Comparison of ENCODE assay signal across 8 cellular contexts in genomic region chr4:55395218-55395528, GRCh38. TPM values are rescaled to one million over a fixed set of nuclear protein-coding genes. Genes with fewer than 3 reads are reported as not detected.
DNase-seq lines count a peak whose midpoint lies in the region; ATAC-seq and TF ChIP-seq lines count a peak whose summit lies in the region.

No MANE protein-coding gene starts in this region.

- no peak for DNase-seq in effector memory CD4-positive, alpha-beta T cell
- no peak for DNase-seq in osteocyte (ENCODE audit: extremely low spot score, unreplicated experiment)
- DNase-seq in glomerular visceral epithelial cell (ENCODE audit: extremely low spot score), result no peak
- DNase-seq in HT-29 (ENCODE audit: low spot score), result no peak

- H4K20me1 ChIP-seq in KMS-11 (ENCODE audit: insufficient read depth), result peaks cover 11% of the 10 kb centered on the region

- TF ChIP-seq CTCF in KMS-11 (conservative IDR thresholded peaks at IDR 0.05; ENCODE audit: low read depth, low read length) (0 out of 2 replicates have a peak, but pooled peaks have one; percentile 25), osteocyte (IDR thresholded peaks at IDR 0.05) (no peak)

- ATAC-seq in GM19023 (IDR thresholded peaks at IDR 0.05; ENCODE audit: unreplicated experiment) (peak; percentile 0), HG02840 (IDR thresholded peaks at IDR 0.05; ENCODE audit: low FRiP score, unreplicated experiment) (no peak), HG03097 (IDR thresholded peaks at IDR 0.05; ENCODE audit: low FRiP score, unreplicated experiment) (no peak)

- peaks cover 33% of the 10 kb centered on the region for H3K4me1 Mint-ChIP-seq in osteocyte (ENCODE audit: unreplicated experiment)

- H3K36me3 Mint-ChIP-seq in osteocyte (ENCODE audit: unreplicated experiment), result peaks cover 6% of the 10 kb centered on the region

- peak overlapping the region; percentile 58 for H2AFZ ChIP-seq in KMS-11 (ENCODE audit: low read depth)

- H3K36me3 ChIP-seq in KMS-11 (ENCODE audit: insufficient read depth), result no peaks in the 10 kb centered on the region
- no peaks in the 10 kb centered on the region for H3K36me3 ChIP-seq in effector memory CD4-positive, alpha-beta T cell (ENCODE audit: control insufficient read depth, insufficient read depth, low read length)

- no peaks in the 10 kb centered on the region for H3K27me3 Mint-ChIP-seq in osteocyte (ENCODE audit: unreplicated experiment)

- peak overlapping the region; percentile 98 for H3K27ac Mint-ChIP-seq in osteocyte (ENCODE audit: unreplicated experiment)

- H3K79me2 ChIP-seq in KMS-11 (ENCODE audit: insufficient read depth, low read depth), result peaks cover 39% of the 10 kb centered on the region

- H3K9ac ChIP-seq in KMS-11, result peak overlapping the region; percentile 78

- no peaks in the 10 kb centered on the region for H3K9me3 ChIP-seq in effector memory CD4-positive, alpha-beta T cell (ENCODE audit: control insufficient read depth, low read length)

- H3K4me2 ChIP-seq in KMS-11, result peak overlapping the region; percentile 46

- H3K9me3 Mint-ChIP-seq in osteocyte (ENCODE audit: unreplicated experiment), result no peaks in the 10 kb centered on the region

- peak overlapping the region; percentile 77 for H3K27ac ChIP-seq in KMS-11
- peak overlapping the region; percentile 78 for H3K27ac ChIP-seq in effector memory CD4-positive, alpha-beta T cell (ENCODE audit: insufficient read depth, low read length, poor library complexity, severe bottlenecking)

- H3K4me3 ChIP-seq in KMS-11 (IDR thresholded peaks at IDR 0.05; ENCODE audit: insufficient read depth, low read depth, low read length), result peak overlapping the region; percentile 94
- H3K4me3 ChIP-seq in effector memory CD4-positive, alpha-beta T cell (ENCODE audit: insufficient read depth, low read depth, low read length, poor library complexity, severe bottlenecking), result peak overlapping the region; percentile 67

- no peaks in the 10 kb centered on the region for H3K27me3 ChIP-seq in KMS-11 (ENCODE audit: insufficient read depth, low read depth)
- no peaks in the 10 kb centered on the region for H3K27me3 ChIP-seq in effector memory CD4-positive, alpha-beta T cell (replicated peaks; ENCODE audit: control insufficient read depth, insufficient read depth, low read length, poor library complexity, severe bottlenecking)

- H3K4me3 Mint-ChIP-seq in osteocyte (ENCODE audit: unreplicated experiment), result peak overlapping the region; percentile 95

- H3K4me1 ChIP-seq in KMS-11 (ENCODE audit: low read depth, poor library complexity, severe bottlenecking), result peaks cover 33% of the 10 kb centered on the region
- peaks cover 16% of the 10 kb centered on the region for H3K4me1 ChIP-seq in effector memory CD4-positive, alpha-beta T cell (ENCODE audit: control insufficient read depth, insufficient read depth, low read length, poor library complexity, severe bottlenecking)

RNA-seq across cellular contexts. Expression of gene TMEM165, which starts 0.6 kb away (rescaled TPM):
- 95.5 and 102 TPM in 2 replicates for total RNA-seq in osteocyte
- total RNA-seq in HT-29 (2014; rRNA removed; shearing (Covaris generic)), result 125 and 162 TPM in 2 replicates

RNA-seq across cellular contexts. Expression of gene SRD5A3, which starts 49.1 kb away (rescaled TPM):
- 19.8 and 23.1 TPM in 2 replicates for total RNA-seq in osteocyte
- total RNA-seq in HT-29 (2014; rRNA removed; shearing (Covaris generic)), result 3.8 and 3.9 TPM in 2 replicates
